2 cellular contexts compared by ENCODE assay signal in genomic region chr11:123090168-123090567, GRCh38.
A peak's percentile ranks its signal among the peaks of the same experiment; 100 is the strongest.
TF ChIP-seq lines count a peak whose summit lies in the region.
"Not testable (repeated sequence)": the region's sequence is repeated elsewhere in the genome, so short reads cannot be mapped to it uniquely, and the experiment has no call there.

No MANE protein-coding gene starts in this region.

TF ChIP-seq in A549, 52 proteins besides CTCF, POLR2A, EP300 and RAD21:
- TF ChIP-seq CEBPB (IDR thresholded peaks at IDR 0.05), result peak; percentile 10 to 11; a peak in 2 of 4 replicates

TF ChIP-seq in K562, 482 proteins besides CTCF, POLR2A, EP300 and RAD21:
- TF ChIP-seq CEBPG (CRISPR knock-in tag; IDR thresholded peaks at IDR 0.05), result not testable (repeated sequence)
- 0 out of 4 replicates have a peak, but pooled peaks of 1 of the 2 experiments have one; percentile 12 for TF ChIP-seq CEBPG (tag; conservative IDR thresholded peaks at IDR 0.05 in 1 of 2, IDR thresholded peaks at IDR 0.05 in 1 of 2)
- TF ChIP-seq CEBPB (tag; IDR thresholded peaks at IDR 0.05), result peak; percentile 43; the same call in 1 of the 2 replicates
TF ChIP-seq in K562: peak in this region for 2; not testable (repeated sequence) for 480.
